Comparison of ENCODE assay signal across 8 cellular contexts in genomic region chr11:3022300-3022967, GRCh38. TPM values are rescaled to one million over a fixed set of nuclear protein-coding genes. Genes with fewer than 3 reads are reported as not detected.
DNase-seq lines count a peak whose midpoint lies in the region; ATAC-seq and TF ChIP-seq lines count a peak whose summit lies in the region.

No MANE protein-coding gene starts in this region.

- DNase-seq in GM04503 (ENCODE audit: low read depth) (peak; percentile 33), SKM-1 treated with dmso at 0.1 percent for 144 hours (lab: John Stamatoyannopoulos, UW; ENCODE audit: unreplicated experiment) (peak; percentile 87), glutamatergic neuron (no peak), cerebellar cortex (ENCODE audit: low spot score) (no peak)
- no peak for DNase-seq in activated effector memory CD4-positive, alpha-beta T cell treated with anti-CD3 and anti-CD28 coated beads, Interleukin-2, amount 50 U/mL, for 16 hours
- no peak for DNase-seq in NK-92 treated with Interleukin-12 subunit alpha and Interleukin-12 subunit beta, amount 100 ng/mL, for 24 hours (lab: John Stamatoyannopoulos, UW)

- H3K9me3 Mint-ChIP-seq in glutamatergic neuron (ENCODE audit: unreplicated experiment): peaks cover 13% of the 10 kb centered on the region

- TF ChIP-seq CTCF in glutamatergic neuron (IDR thresholded peaks at IDR 0.05; ENCODE audit: partially characterized antibody, unreplicated experiment): no peak

- no peaks in the 10 kb centered on the region for H3K36me3 Mint-ChIP-seq in glutamatergic neuron (ENCODE audit: unreplicated experiment)

- peak overlapping the region; percentile 36 for H3K27ac Mint-ChIP-seq in glutamatergic neuron (ENCODE audit: unreplicated experiment)

- peaks cover 11% of the 10 kb centered on the region for H3K27me3 Mint-ChIP-seq in glutamatergic neuron (ENCODE audit: unreplicated experiment)

- H3K4me3 Mint-ChIP-seq in glutamatergic neuron (ENCODE audit: unreplicated experiment): peak overlapping the region; percentile 21

- ATAC-seq in HG02852 (IDR thresholded peaks at IDR 0.05; ENCODE audit: unreplicated experiment) (peak; percentile 74), HG02840 (IDR thresholded peaks at IDR 0.05; ENCODE audit: low FRiP score, unreplicated experiment) (no peak)

- peaks cover 17% of the 10 kb centered on the region for H3K4me1 Mint-ChIP-seq in glutamatergic neuron (ENCODE audit: low read depth, unreplicated experiment)

RNA-seq across cellular contexts. Expression of gene NAP1L4, which starts 30.3 kb away (rescaled TPM):
- total RNA-seq in glutamatergic neuron (ENCODE audit: unreplicated experiment): 209 TPM

RNA-seq across cellular contexts. Expression of gene CARS1, which starts 34.8 kb away (rescaled TPM):
- 151 TPM for total RNA-seq in glutamatergic neuron (ENCODE audit: unreplicated experiment)

Comparison
In these comparisons a context has a peak if more than half of its experiments do, and no peak if none do; other contexts are left out.
1. DNase-seq: peak in GM04503 (single experiment) and SKM-1 treated with dmso at 0.1 percent for 144 hours (single experiment); none in glutamatergic neuron (single experiment), cerebellar cortex (single experiment), activated effector memory CD4-positive, alpha-beta T cell treated with anti-CD3 and anti-CD28 coated beads, Interleukin-2, amount 50 U/mL, for 16 hours (single experiment) and NK-92 treated with Interleukin-12 subunit alpha and Interleukin-12 subunit beta, amount 100 ng/mL, for 24 hours (single experiment).